In genomic region chr3:32481791-32482631, GRCh38 we compare ENCODE assay signal across 1 cellular context.
TF ChIP-seq lines count a peak whose summit lies in the region.

No MANE protein-coding gene starts in this region.

TF ChIP-seq in HEK293, 187 proteins besides CTCF, POLR2A, EP300 and RAD21 (continued from another document):
- TF ChIP-seq KLF17 (tag by site-specific recombination; IDR thresholded peaks at IDR 0.05) (no peak), ZNF629 (tag by site-specific recombination; IDR thresholded peaks at IDR 0.05) (peak; percentile 22)
